Comparison of ENCODE assay signal across 1 cellular context in the genomic region with DNA sequence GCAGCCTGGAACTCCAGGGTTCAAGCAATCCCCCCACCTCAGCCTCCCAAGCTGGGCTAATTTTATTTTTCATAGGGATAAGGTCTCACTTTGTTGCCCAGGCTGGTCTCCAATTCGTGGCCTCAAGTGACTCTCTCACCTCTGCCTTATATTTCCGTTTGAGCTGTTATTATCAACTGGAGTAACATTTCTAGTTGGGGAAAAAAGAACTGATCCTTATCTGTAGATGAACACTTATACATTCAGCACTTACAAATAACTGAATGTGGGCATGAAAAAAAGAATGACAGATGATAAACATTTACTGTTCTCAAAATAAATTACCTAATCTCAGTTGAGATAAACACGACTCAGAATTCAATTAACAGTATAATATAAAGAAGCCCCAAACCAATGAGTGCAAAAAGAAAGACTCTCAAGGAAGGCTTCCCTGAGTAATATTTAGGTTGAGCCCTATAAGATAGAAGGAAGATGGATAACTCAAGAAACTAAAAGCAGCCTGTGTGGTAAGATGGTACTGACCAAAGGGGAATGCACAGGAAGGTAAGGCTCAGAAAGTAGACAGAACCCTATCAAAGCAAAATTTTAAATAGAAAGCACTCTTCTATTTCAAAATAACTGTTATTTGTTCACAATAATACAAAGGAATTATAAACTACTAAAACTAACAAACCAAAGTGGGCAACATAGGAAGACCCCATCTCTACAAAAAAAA.
TF ChIP-seq lines count a peak whose summit lies in the region.

No MANE protein-coding gene starts in this region.

TF ChIP-seq in SK-N-SH treated with all-trans-retinoic acid at 6 μM for 48 hours, 23 proteins besides CTCF, POLR2A, EP300 and RAD21 (continued from another document):
- TF ChIP-seq, protein P1, sequence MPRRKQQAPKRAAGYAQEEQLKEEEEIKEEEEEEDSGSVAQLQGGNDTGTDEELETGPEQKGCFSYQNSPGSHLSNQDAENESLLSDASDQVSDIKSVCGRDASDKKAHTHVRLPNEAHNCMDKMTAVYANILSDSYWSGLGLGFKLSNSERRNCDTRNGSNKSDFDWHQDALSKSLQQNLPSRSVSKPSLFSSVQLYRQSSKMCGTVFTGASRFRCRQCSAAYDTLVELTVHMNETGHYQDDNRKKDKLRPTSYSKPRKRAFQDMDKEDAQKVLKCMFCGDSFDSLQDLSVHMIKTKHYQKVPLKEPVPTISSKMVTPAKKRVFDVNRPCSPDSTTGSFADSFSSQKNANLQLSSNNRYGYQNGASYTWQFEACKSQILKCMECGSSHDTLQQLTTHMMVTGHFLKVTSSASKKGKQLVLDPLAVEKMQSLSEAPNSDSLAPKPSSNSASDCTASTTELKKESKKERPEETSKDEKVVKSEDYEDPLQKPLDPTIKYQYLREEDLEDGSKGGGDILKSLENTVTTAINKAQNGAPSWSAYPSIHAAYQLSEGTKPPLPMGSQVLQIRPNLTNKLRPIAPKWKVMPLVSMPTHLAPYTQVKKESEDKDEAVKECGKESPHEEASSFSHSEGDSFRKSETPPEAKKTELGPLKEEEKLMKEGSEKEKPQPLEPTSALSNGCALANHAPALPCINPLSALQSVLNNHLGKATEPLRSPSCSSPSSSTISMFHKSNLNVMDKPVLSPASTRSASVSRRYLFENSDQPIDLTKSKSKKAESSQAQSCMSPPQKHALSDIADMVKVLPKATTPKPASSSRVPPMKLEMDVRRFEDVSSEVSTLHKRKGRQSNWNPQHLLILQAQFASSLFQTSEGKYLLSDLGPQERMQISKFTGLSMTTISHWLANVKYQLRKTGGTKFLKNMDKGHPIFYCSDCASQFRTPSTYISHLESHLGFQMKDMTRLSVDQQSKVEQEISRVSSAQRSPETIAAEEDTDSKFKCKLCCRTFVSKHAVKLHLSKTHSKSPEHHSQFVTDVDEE (CRISPR knock-in tag; IDR thresholded peaks at IDR 0.05): no peak
- TF ChIP-seq, protein P2, sequence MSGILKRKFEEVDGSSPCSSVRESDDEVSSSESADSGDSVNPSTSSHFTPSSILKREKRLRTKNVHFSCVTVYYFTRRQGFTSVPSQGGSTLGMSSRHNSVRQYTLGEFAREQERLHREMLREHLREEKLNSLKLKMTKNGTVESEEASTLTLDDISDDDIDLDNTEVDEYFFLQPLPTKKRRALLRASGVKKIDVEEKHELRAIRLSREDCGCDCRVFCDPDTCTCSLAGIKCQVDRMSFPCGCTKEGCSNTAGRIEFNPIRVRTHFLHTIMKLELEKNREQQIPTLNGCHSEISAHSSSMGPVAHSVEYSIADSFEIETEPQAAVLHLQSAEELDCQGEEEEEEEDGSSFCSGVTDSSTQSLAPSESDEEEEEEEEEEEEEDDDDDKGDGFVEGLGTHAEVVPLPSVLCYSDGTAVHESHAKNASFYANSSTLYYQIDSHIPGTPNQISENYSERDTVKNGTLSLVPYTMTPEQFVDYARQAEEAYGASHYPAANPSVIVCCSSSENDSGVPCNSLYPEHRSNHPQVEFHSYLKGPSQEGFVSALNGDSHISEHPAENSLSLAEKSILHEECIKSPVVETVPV (CRISPR knock-in tag; IDR thresholded peaks at IDR 0.05): no peak
- TF ChIP-seq POU6F1 (CRISPR knock-in tag; IDR thresholded peaks at IDR 0.05; ENCODE audit: borderline replicate concordance, low read depth): no peak
- TF ChIP-seq ZNF70 (CRISPR knock-in tag; IDR thresholded peaks at IDR 0.05): no peak
- no peak for TF ChIP-seq ZC3H10 (CRISPR knock-in tag; IDR thresholded peaks at IDR 0.05)
- TF ChIP-seq CSDC2 (CRISPR knock-in tag; IDR thresholded peaks at IDR 0.05): no peak
- no peak for TF ChIP-seq ARNTL (CRISPR knock-in tag; IDR thresholded peaks at IDR 0.05; ENCODE audit: borderline replicate concordance, low read depth)
- no peak for TF ChIP-seq ZNF565 (CRISPR knock-in tag; conservative IDR thresholded peaks at IDR 0.05; ENCODE audit: low read depth)
